Comparison of ENCODE assay signal across 16 cellular contexts in genomic region chr22:30348837-30349236, GRCh38. TPM values are rescaled to one million over a fixed set of nuclear protein-coding genes. Genes with fewer than 3 reads are reported as not detected.
DNase-seq lines count a peak whose midpoint lies in the region; ATAC-seq and TF ChIP-seq lines count a peak whose summit lies in the region.
"Had no signal": no experiment of that assay in that cellular context is flagged by ENCODE, and none has a peak within 500 bp of the region (broad histone marks: within the 10 kb centered on the region; RNA-seq: fewer than 3 reads in every experiment).

No MANE protein-coding gene starts in this region.

- no peak overlapping the region for H2BK15ac ChIP-seq in mesendoderm (replicated peaks; ENCODE audit: low read depth)

- H3K56ac ChIP-seq in mesendoderm (ENCODE audit: low read length), result no peak overlapping the region

- H2BK120ac ChIP-seq in mesendoderm (ENCODE audit: low read depth, low read length), result no peak overlapping the region

- H3K36me3 ChIP-seq in mesendoderm (ENCODE audit: control insufficient read depth, insufficient read depth, low read length), result peaks cover 43% of the 10 kb centered on the region

- H2AK5ac ChIP-seq in mesendoderm (ENCODE audit: low read length), result no peak overlapping the region

- H4K8ac ChIP-seq in mesendoderm (ENCODE audit: low read depth, low read length), result no peak overlapping the region

- peak overlapping the region; percentile 27 for H3K4me3 Mint-ChIP-seq in stimulated activated naive CD8-positive, alpha-beta T cell treated with anti-CD3 and anti-CD28 coated beads, Interleukin-15, Interleukin-2, amounts not matched to agents 100 ng/mL and 50 ng/mL, for 24 hours
- no peak overlapping the region for H3K4me3 Mint-ChIP-seq in activated CD4-positive, alpha-beta memory T cell treated with anti-CD3 and anti-CD28 coated beads, Interleukin-2, amount 10 ng/mL, durations not matched to agents 7 days and 5 days
- H3K4me3 Mint-ChIP-seq: immature natural killer cell, WTC11 had no signal

- no CpG with 5 or more reads among the region's 5 CpGs for WGBS in mesendoderm (ENCODE audit: extremely low coverage, insufficient coverage, low lambda C conversion rate)

- ATAC-seq in stimulated activated naive CD8-positive, alpha-beta T cell treated with anti-CD3 and anti-CD28 coated beads, Interleukin-15, Interleukin-2, amounts not matched to agents 100 U/mL and 50 U/mL, for 24 hours, result no peak
- ATAC-seq in HG03108 (IDR thresholded peaks at IDR 0.05; ENCODE audit: unreplicated experiment), result no peak
- ATAC-seq: WTC11 had no signal

- H2BK5ac ChIP-seq in mesendoderm (ENCODE audit: low read length), result no peak overlapping the region

- no peaks in the 10 kb centered on the region for H3K9me3 Mint-ChIP-seq in stimulated activated naive CD8-positive, alpha-beta T cell treated with anti-CD3 and anti-CD28 coated beads, Interleukin-15, Interleukin-2, amounts not matched to agents 100 ng/mL and 50 ng/mL, for 24 hours
- H3K9me3 Mint-ChIP-seq in activated CD4-positive, alpha-beta memory T cell treated with anti-CD3 and anti-CD28 coated beads, Interleukin-2, amount 10 ng/mL, durations not matched to agents 7 days and 5 days, result no peaks in the 10 kb centered on the region
- H3K9me3 Mint-ChIP-seq: immature natural killer cell, WTC11 had no signal

- H3K27ac ChIP-seq in mesendoderm (ENCODE audit: low read depth, low read length), result no peak overlapping the region

- H3K27me3 Mint-ChIP-seq in stimulated activated naive CD8-positive, alpha-beta T cell treated with anti-CD3 and anti-CD28 coated beads, Interleukin-15, Interleukin-2, amounts not matched to agents 100 ng/mL and 50 ng/mL, for 24 hours, result no peaks in the 10 kb centered on the region
- no peaks in the 10 kb centered on the region for H3K27me3 Mint-ChIP-seq in activated CD4-positive, alpha-beta memory T cell treated with anti-CD3 and anti-CD28 coated beads, Interleukin-2, amount 10 ng/mL, durations not matched to agents 7 days and 5 days

- peaks cover 11% of the 10 kb centered on the region for H3K79me2 ChIP-seq in mesendoderm (ENCODE audit: control insufficient read depth, insufficient read depth, low read length)

- H3K4me1 Mint-ChIP-seq in stimulated activated naive CD8-positive, alpha-beta T cell treated with anti-CD3 and anti-CD28 coated beads, Interleukin-15, Interleukin-2, amounts not matched to agents 100 ng/mL and 50 ng/mL, for 24 hours (ENCODE audit: low read depth), result peaks cover 71% of the 10 kb centered on the region
- H3K4me1 Mint-ChIP-seq in activated CD4-positive, alpha-beta memory T cell treated with anti-CD3 and anti-CD28 coated beads, Interleukin-2, amount 10 ng/mL, durations not matched to agents 7 days and 5 days, result peaks cover 86% of the 10 kb centered on the region
- H3K4me1 Mint-ChIP-seq: WTC11 had no signal

- H3K23ac ChIP-seq in mesendoderm (ENCODE audit: low read length), result no peak overlapping the region

- H3K9ac ChIP-seq in mesendoderm (ENCODE audit: low read length), result no peak overlapping the region

- CTCF ChIA-PET in activated CD4-positive, alpha-beta memory T cell treated with anti-CD3 and anti-CD28 coated beads, Interleukin-2, amount 10 ng/mL, durations not matched to agents 7 days and 5 days (lab: Charles Lee), result interaction anchor here (5.9 kb wide), 1 partner anchor 61 kb away, joined by 24 read pairs; no protein-coding TSS in a partner anchor

- no peak overlapping the region for H3K18ac ChIP-seq in mesendoderm (ENCODE audit: low read length)

- no peak for TF ChIP-seq CTCF in GM13976 (IDR thresholded peaks at IDR 0.05; ENCODE audit: borderline replicate concordance, control extremely low read depth, extremely low read depth, insufficient read depth, missing control alignments)

- H3K4ac ChIP-seq in mesendoderm (ENCODE audit: low read depth, low read length), result no peak overlapping the region

- no peak overlapping the region for H3K4me3 ChIP-seq in mesendoderm (ENCODE audit: low read length)
- H3K4me3 ChIP-seq: MG63, Peyer's patch had no signal

- H3K79me1 ChIP-seq in mesendoderm (ENCODE audit: low read length), result peaks cover 13% of the 10 kb centered on the region

- H3K27me3 ChIP-seq in mesendoderm (ENCODE audit: insufficient read depth, low read length, poor library complexity), result no peaks in the 10 kb centered on the region
- H3K27me3 ChIP-seq: MG63, Peyer's patch had no signal

- in situ Hi-C loops in GM13976 (cut with MboI; ENCODE audit: low sequenced_read_pairs, unreplicated experiment), result no loop called here

- H4K5ac ChIP-seq in mesendoderm (ENCODE audit: low read length), result no peak overlapping the region

- no peaks in the 10 kb centered on the region for H3K4me1 ChIP-seq in mesendoderm (ENCODE audit: control insufficient read depth, low read depth, low read length)

- H3K36me3 Mint-ChIP-seq in stimulated activated naive CD8-positive, alpha-beta T cell treated with anti-CD3 and anti-CD28 coated beads, Interleukin-15, Interleukin-2, amounts not matched to agents 100 ng/mL and 50 ng/mL, for 24 hours (ENCODE audit: low read depth), result peaks cover 86% of the 10 kb centered on the region
- H3K36me3 Mint-ChIP-seq in activated CD4-positive, alpha-beta memory T cell treated with anti-CD3 and anti-CD28 coated beads, Interleukin-2, amount 10 ng/mL, durations not matched to agents 7 days and 5 days (ENCODE audit: low read depth), result peaks cover 81% of the 10 kb centered on the region

- DNase-seq in stimulated activated naive CD8-positive, alpha-beta T cell treated with anti-CD3 and anti-CD28 coated beads, Interleukin-15, Interleukin-2, amounts not matched to agents 100 U/mL and 50 U/mL, for 24 hours, result no peak
- DNase-seq in activated CD4-positive, alpha-beta memory T cell treated with anti-CD3 and anti-CD28 coated beads, Interleukin-2, amount 10 ng/mL, durations not matched to agents 7 days and 5 days, result no peak
- DNase-seq in fibroblast of the conjunctiva (ENCODE audit: low read depth), result peak; percentile 32
- no peak for DNase-seq in mesendoderm
- no peak for DNase-seq in GM13976 (ENCODE audit: low spot score)
- no peak for DNase-seq in NCI-H524 treated with DMSO at 0.1 percent for 48 hours (lab: John Stamatoyannopoulos, UW)
- DNase-seq: C1 segment of cervical spinal cord; effector CD8-positive, alpha-beta T cell; immature natural killer cell; MG63; NCI-H2029 treated with DMSO at 0.1 percent for 48 hours; NCI-H748 treated with DMSO at 0.1 percent for 48 hours; Peyer's patch had no signal

- no peak overlapping the region for H3K4me2 ChIP-seq in mesendoderm (ENCODE audit: low read length)

- POLR2A ChIA-PET in activated CD4-positive, alpha-beta memory T cell treated with anti-CD3 and anti-CD28 coated beads, Interleukin-2, amount 10 ng/mL, durations not matched to agents 7 days and 5 days (lab: Charles Lee), result no interaction called here

- H3K27ac Mint-ChIP-seq in stimulated activated naive CD8-positive, alpha-beta T cell treated with anti-CD3 and anti-CD28 coated beads, Interleukin-15, Interleukin-2, amounts not matched to agents 100 ng/mL and 50 ng/mL, for 24 hours, result peak overlapping the region; percentile 81
- H3K27ac Mint-ChIP-seq in activated CD4-positive, alpha-beta memory T cell treated with anti-CD3 and anti-CD28 coated beads, Interleukin-2, amount 10 ng/mL, durations not matched to agents 7 days and 5 days, result peak overlapping the region; percentile 58
- H3K27ac Mint-ChIP-seq: WTC11 had no signal

RNA-seq across cellular contexts. Expression of gene SF3A1, which starts 7.9 kb away (rescaled TPM):
- 100 to 1,000 TPM; 225 to 226 TPM for total RNA-seq in activated CD4-positive, alpha-beta memory T cell treated with anti-CD3 and anti-CD28 coated beads, Interleukin-2, amount 10 ng/mL, durations not matched to agents 7 days and 5 days
- polyA plus RNA-seq in mesendoderm (2013, experiment 1 of 2), result 264 TPM
- polyA plus RNA-seq in mesendoderm (2013, experiment 2 of 2), result 276 TPM

RNA-seq across cellular contexts. Expression of gene CCDC157, which starts 8.0 kb away (rescaled TPM):
- total RNA-seq in activated CD4-positive, alpha-beta memory T cell treated with anti-CD3 and anti-CD28 coated beads, Interleukin-2, amount 10 ng/mL, durations not matched to agents 7 days and 5 days, result 1 to 10 TPM; 3.2 to 3.6 TPM
- polyA plus RNA-seq in mesendoderm (2013, experiment 1 of 2), result 2.6 TPM
- 2.6 TPM for polyA plus RNA-seq in mesendoderm (2013, experiment 2 of 2)

RNA-seq across cellular contexts. Expression of gene TBC1D10A, which starts 22.1 kb away (rescaled TPM):
- 10 to 100 TPM; 37.9 to 41.6 TPM for total RNA-seq in activated CD4-positive, alpha-beta memory T cell treated with anti-CD3 and anti-CD28 coated beads, Interleukin-2, amount 10 ng/mL, durations not matched to agents 7 days and 5 days
- polyA plus RNA-seq in mesendoderm (2013, experiment 1 of 2), result 2.7 TPM
- polyA plus RNA-seq in mesendoderm (2013, experiment 2 of 2), result 2.6 TPM

RNA-seq across cellular contexts. Expression of gene RNF215, which starts 38.4 kb away (rescaled TPM):
- total RNA-seq in activated CD4-positive, alpha-beta memory T cell treated with anti-CD3 and anti-CD28 coated beads, Interleukin-2, amount 10 ng/mL, durations not matched to agents 7 days and 5 days, result 10 to 100 TPM; 12.2 to 13.3 TPM
- 3.1 TPM for polyA plus RNA-seq in mesendoderm (2013, experiment 1 of 2)
- polyA plus RNA-seq in mesendoderm (2013, experiment 2 of 2), result 2.9 TPM

RNA-seq across cellular contexts. Expression of gene SEC14L2, which starts 48.0 kb away (rescaled TPM):
- 1 to 10 TPM; 5.6 to 7.4 TPM for total RNA-seq in activated CD4-positive, alpha-beta memory T cell treated with anti-CD3 and anti-CD28 coated beads, Interleukin-2, amount 10 ng/mL, durations not matched to agents 7 days and 5 days
- polyA plus RNA-seq in mesendoderm (2013, experiment 1 of 2), result 1.6 TPM
- polyA plus RNA-seq in mesendoderm (2013, experiment 2 of 2), result 1.2 TPM
